1 cellular context compared by ENCODE assay signal in genomic region chr2:237869357-237870102, GRCh38.
TF ChIP-seq lines count a peak whose summit lies in the region.

No MANE protein-coding gene starts in this region.

TF ChIP-seq in GM12878, 131 proteins besides CTCF, POLR2A, EP300 and RAD21 (continued from another document):
- no peak for TF ChIP-seq BCLAF1 (IDR thresholded peaks at IDR 0.05)
- TF ChIP-seq CBX3 (IDR thresholded peaks at IDR 0.05; ENCODE audit: borderline replicate concordance, low read depth): no peak
- TF ChIP-seq RCOR1 (conservative IDR thresholded peaks at IDR 0.05; ENCODE audit: low read depth, low read length): no peak
- TF ChIP-seq SMAD1 (IDR thresholded peaks at IDR 0.05; ENCODE audit: low read depth, partially characterized antibody): no peak
- no peak for TF ChIP-seq TARDBP (IDR thresholded peaks at IDR 0.05; ENCODE audit: borderline replicate concordance)
- TF ChIP-seq GABPA (IDR thresholded peaks at IDR 0.05; ENCODE audit: low read depth): no peak
- TF ChIP-seq SMC3 (IDR thresholded peaks at IDR 0.05; ENCODE audit: borderline replicate concordance, low read length): no peak
- no peak for TF ChIP-seq CHD4 (IDR thresholded peaks at IDR 0.05)
- no peak for TF ChIP-seq TCF7 (IDR thresholded peaks at IDR 0.05; ENCODE audit: borderline replicate concordance)
- no peak for TF ChIP-seq JUND (IDR thresholded peaks at IDR 0.05; ENCODE audit: low read depth, low read length)
- no peak for TF ChIP-seq ZNF217 (IDR thresholded peaks at IDR 0.05)
- TF ChIP-seq, protein P1, sequence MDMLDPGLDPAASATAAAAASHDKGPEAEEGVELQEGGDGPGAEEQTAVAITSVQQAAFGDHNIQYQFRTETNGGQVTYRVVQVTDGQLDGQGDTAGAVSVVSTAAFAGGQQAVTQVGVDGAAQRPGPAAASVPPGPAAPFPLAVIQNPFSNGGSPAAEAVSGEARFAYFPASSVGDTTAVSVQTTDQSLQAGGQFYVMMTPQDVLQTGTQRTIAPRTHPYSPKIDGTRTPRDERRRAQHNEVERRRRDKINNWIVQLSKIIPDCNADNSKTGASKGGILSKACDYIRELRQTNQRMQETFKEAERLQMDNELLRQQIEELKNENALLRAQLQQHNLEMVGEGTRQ (IDR thresholded peaks at IDR 0.05; ENCODE audit: borderline replicate concordance, low read depth, low read length): no peak
- no peak for TF ChIP-seq BHLHE40 (IDR thresholded peaks at IDR 0.05; ENCODE audit: borderline replicate concordance in 1 of 2, low read depth in 2 of 2, low read length in 1 of 2)
- no peak for TF ChIP-seq SIN3A (IDR thresholded peaks at IDR 0.05; ENCODE audit: low read depth, low read length)
